12 cellular contexts compared by ENCODE assay signal in genomic region chr1:247360991-247361721, GRCh38. TPM values are rescaled to one million over a fixed set of nuclear protein-coding genes. Genes with fewer than 3 reads are reported as not detected.
DNase-seq lines count a peak whose midpoint lies in the region; ATAC-seq and TF ChIP-seq lines count a peak whose summit lies in the region.
"Had no signal": no experiment of that assay in that cellular context is flagged by ENCODE, and none has a peak within 500 bp of the region (broad histone marks: within the 10 kb centered on the region; RNA-seq: fewer than 3 reads in every experiment).

No MANE protein-coding gene starts in this region.

- H3K36me3 Mint-ChIP-seq in activated CD4-positive, alpha-beta T cell treated with anti-CD3 and anti-CD28 coated beads, Interleukin-2, amount 10 ng/mL, durations not matched to agents 24 days and 14 days (ENCODE audit: low read depth) = no peaks in the 10 kb centered on the region

- H3K27ac Mint-ChIP-seq in activated CD4-positive, alpha-beta T cell treated with anti-CD3 and anti-CD28 coated beads, Interleukin-2, amount 10 ng/mL, durations not matched to agents 24 days and 14 days = no peak overlapping the region
- H3K27ac Mint-ChIP-seq: T-helper 1 cell treated with Interleukin-12 subunit alpha and Interleukin-12 subunit beta and Interleukin-4 antibody, amounts not matched to agents 30 μg/mL and 1 μg/mL, for 36 hours had no signal

- H3K27ac ChIP-seq in esophagus squamous epithelium = peak overlapping the region in 3 of 4 donors; percentile 20 to 67 (median 40)
- peak overlapping the region; percentile 59 to 96 (median 82) for H3K27ac ChIP-seq in tibial nerve

- peaks cover 8% of the 10 kb centered on the region for H3K4me1 Mint-ChIP-seq in activated CD4-positive, alpha-beta T cell treated with anti-CD3 and anti-CD28 coated beads, Interleukin-2, amount 10 ng/mL, durations not matched to agents 24 days and 14 days

- H3K9me3 ChIP-seq in esophagus squamous epithelium = no peaks in the 10 kb centered on the region
- no peaks in the 10 kb centered on the region for H3K9me3 ChIP-seq in mucosa of descending colon
- no peaks in the 10 kb centered on the region for H3K9me3 ChIP-seq in tibial nerve

- H3K27me3 ChIP-seq in esophagus squamous epithelium (peaks cover 0 to 26% (median 0%) of the 10 kb centered on the region in 4 donors), tibial nerve (no peaks in the 10 kb centered on the region)

- peak; percentile 31 for DNase-seq in activated CD4-positive, alpha-beta T cell treated with anti-CD3 and anti-CD28 coated beads for 48 hours
- DNase-seq in activated CD4-positive, alpha-beta T cell treated with anti-CD3 and anti-CD28 coated beads, Interleukin-2, amount 10 ng/mL, durations not matched to agents 24 days and 14 days = no peak
- no peak for DNase-seq in esophagus squamous epithelium (lab: John Stamatoyannopoulos, UW)
- DNase-seq in mucosa of descending colon = peak in 1 of 3 donors; percentile 42
- DNase-seq in tibial nerve (ENCODE audit: low spot score in 2 of 2) = peak; percentile 28 to 41
- no peak for DNase-seq in NCI-H2196 treated with DMSO at 0.1 percent for 48 hours (lab: John Stamatoyannopoulos, UW; ENCODE audit: unreplicated experiment)
- no peak for DNase-seq in effector CD8-positive, alpha-beta T cell (lab: John Stamatoyannopoulos, UW)
- DNase-seq: islet precursor cell, KBM-7, NCI-H69 had no signal

- ATAC-seq in mucosa of descending colon (peak; percentile 47), HG03135 (IDR thresholded peaks at IDR 0.05; ENCODE audit: unreplicated experiment) (no peak)

- no peaks in the 10 kb centered on the region for H3K36me3 ChIP-seq in esophagus squamous epithelium
- no peaks in the 10 kb centered on the region for H3K36me3 ChIP-seq in mucosa of descending colon (ENCODE audit: low read depth)
- H3K36me3 ChIP-seq in tibial nerve = no peaks in the 10 kb centered on the region

- H3K4me3 ChIP-seq in esophagus squamous epithelium (no peak overlapping the region), mucosa of descending colon (no peak overlapping the region), tibial nerve (peak overlapping the region in 2 of 4 donors; percentile 0 to 33)

- H3K4me1 ChIP-seq in esophagus squamous epithelium (peaks cover 0 to 31% (median 0%) of the 10 kb centered on the region in 3 donors), mucosa of descending colon (ENCODE audit: low read depth) (no peaks in the 10 kb centered on the region), tibial nerve (peaks cover 0 to 49% (median 10%) of the 10 kb centered on the region in 4 donors)

- TF ChIP-seq EP300 in tibial nerve (IDR thresholded peaks at IDR 0.05) = peak in 1 of 2 donors; percentile 59

- TF ChIP-seq POLR2A in esophagus squamous epithelium (IDR thresholded peaks at IDR 0.05) (no peak), tibial nerve (IDR thresholded peaks at IDR 0.05) (no peak)

- TF ChIP-seq CTCF in esophagus squamous epithelium (IDR thresholded peaks at IDR 0.05) (no peak), mucosa of descending colon (IDR thresholded peaks at IDR 0.05) (no peak), tibial nerve (IDR thresholded peaks at IDR 0.05) (no peak)

- H3K9me3 Mint-ChIP-seq in activated CD4-positive, alpha-beta T cell treated with anti-CD3 and anti-CD28 coated beads, Interleukin-2, amount 10 ng/mL, durations not matched to agents 24 days and 14 days = peaks cover 9% of the 10 kb centered on the region

- intact Hi-C loops in activated CD4-positive, alpha-beta T cell treated with anti-CD3 and anti-CD28 coated beads, Interleukin-2, amount 10 ng/mL, durations not matched to agents 24 days and 14 days (cut with micrococcal nuclease) = no loop called here
- intact Hi-C loops in esophagus squamous epithelium (cut with DNase I) (no loop called here), mucosa of descending colon (cut with DNase I, micrococcal nuclease) (no loop called here)

- 40 to 52% methylated on average over 11 of the region's 11 CpGs for WGBS in esophagus squamous epithelium, 2 donors
- 19 to 20% methylated on average over 11 of the region's 11 CpGs for WGBS in tibial nerve, 2 donors

- H3K4me3 Mint-ChIP-seq in activated CD4-positive, alpha-beta T cell treated with anti-CD3 and anti-CD28 coated beads, Interleukin-2, amount 10 ng/mL, durations not matched to agents 24 days and 14 days = no peak overlapping the region
- H3K4me3 Mint-ChIP-seq: T-helper 1 cell treated with Interleukin-12 subunit alpha and Interleukin-12 subunit beta and Interleukin-4 antibody, amounts not matched to agents 30 μg/mL and 1 μg/mL, for 36 hours had no signal

- H3K27me3 Mint-ChIP-seq in activated CD4-positive, alpha-beta T cell treated with anti-CD3 and anti-CD28 coated beads, Interleukin-2, amount 10 ng/mL, durations not matched to agents 24 days and 14 days = peaks cover 8% of the 10 kb centered on the region

RNA-seq across cellular contexts. Expression of gene ZNF496, which starts 29.5 kb away (rescaled TPM):
- total RNA-seq in activated CD4-positive, alpha-beta T cell treated with anti-CD3 and anti-CD28 coated beads, Interleukin-2, amount 10 ng/mL, durations not matched to agents 24 days and 14 days = 14.2 and 15.7 TPM in 2 replicates
- total RNA-seq in esophagus squamous epithelium (10 to 100 TPM in 1 of 4 donors, 1 to 10 TPM in 3; 8.9 to 21.2 (median 9.5) TPM), mucosa of descending colon (10 to 100 TPM; 13.3 to 26.5 (median 18.0) TPM), tibial nerve (10 to 100 TPM; 37.5 to 60.6 (median 51.6) TPM)

RNA-seq across cellular contexts. Expression of gene NLRP3, which starts 54.8 kb away (rescaled TPM):
- 0.14 and 0.16 TPM in 2 replicates for total RNA-seq in activated CD4-positive, alpha-beta T cell treated with anti-CD3 and anti-CD28 coated beads, Interleukin-2, amount 10 ng/mL, durations not matched to agents 24 days and 14 days
- total RNA-seq in esophagus squamous epithelium (1 to 10 TPM in 3 of 4 donors, under 1 TPM in 1; 0.57 to 2.3 (median 1.8) TPM), mucosa of descending colon (1 to 10 TPM in 1 of 3 donors, under 1 TPM in 2; 0.55 to 1.5 (median 0.89) TPM), tibial nerve (1 to 10 TPM; 1.3 to 4.9 (median 3.1) TPM)

Comparison
In these comparisons a context has a peak if more than half of its experiments do, and no peak if none do; other contexts are left out.
1. DNase-seq: peak in activated CD4-positive, alpha-beta T cell treated with anti-CD3 and anti-CD28 coated beads for 48 hours (single experiment) and tibial nerve (2 of 2); none in activated CD4-positive, alpha-beta T cell treated with anti-CD3 and anti-CD28 coated beads, Interleukin-2, amount 10 ng/mL, durations not matched to agents 24 days and 14 days (single experiment), esophagus squamous epithelium (single experiment), NCI-H2196 treated with DMSO at 0.1 percent for 48 hours (single experiment) and effector CD8-positive, alpha-beta T cell (single experiment).